ENCODE assay signal across 24 cellular contexts in the genomic region with DNA sequence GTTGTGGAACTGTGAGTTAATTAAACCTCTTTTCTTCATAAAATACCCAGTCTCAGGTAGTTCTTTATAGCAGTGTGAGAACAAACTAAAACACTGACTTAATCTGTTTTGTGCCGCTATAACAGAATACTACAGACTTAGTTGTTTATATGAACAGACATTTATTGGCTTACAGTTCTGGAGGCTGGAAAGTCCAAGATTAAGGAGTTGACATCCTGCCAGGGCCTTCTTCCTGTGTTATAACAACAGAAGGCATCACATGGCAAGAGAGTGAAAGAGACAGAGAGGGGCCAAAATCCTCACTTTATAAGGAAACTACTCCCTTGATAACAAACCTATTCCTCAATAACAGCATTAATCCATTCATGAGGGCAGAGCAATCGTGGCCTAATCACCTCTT. TPM values are rescaled to one million over a fixed set of nuclear protein-coding genes. Genes with fewer than 3 reads are reported as not detected.
DNase-seq lines count a peak whose midpoint lies in the region; ATAC-seq and TF ChIP-seq lines count a peak whose summit lies in the region.
"Had no signal": no experiment of that assay in that cellular context is flagged by ENCODE, and none has a peak within 500 bp of the region (broad histone marks: within the 10 kb centered on the region; RNA-seq: fewer than 3 reads in every experiment).

No MANE protein-coding gene starts in this region.

- 53 to 67% methylated on average over 2 of the region's 2 CpGs for WGBS in sigmoid colon, 2 donors

- intact Hi-C loops in sigmoid colon (cut with DNase I), result no loop called here

- TF ChIP-seq CTCF in fibroblast of villous mesenchyme (IDR thresholded peaks at IDR 0.05; ENCODE audit: insufficient read depth, low read depth, low read length) (no peak), sigmoid colon (IDR thresholded peaks at IDR 0.05) (no peak)

- ATAC-seq in GM18511 (IDR thresholded peaks at IDR 0.05; ENCODE audit: unreplicated experiment), result no peak
- ATAC-seq: mucosa of descending colon, sciatic nerve had no signal

- no peak overlapping the region for H3K4me3 ChIP-seq in fibroblast of villous mesenchyme (ENCODE audit: low read depth, low read length)
- H3K4me3 ChIP-seq in sigmoid colon, result peak overlapping the region in 1 of 4 donors; percentile 11
- H3K4me3 ChIP-seq: mucosa of descending colon, Peyer's patch had no signal

- no peak for TF ChIP-seq POLR2A in sigmoid colon (IDR thresholded peaks at IDR 0.05)

- TF ChIP-seq EP300 in sigmoid colon (IDR thresholded peaks at IDR 0.05), result peak in 1 of 4 donors; percentile 31

- H3K27ac ChIP-seq in sigmoid colon, result peak overlapping the region in 3 of 4 donors; percentile 60 to 74 (median 64)
- H3K27ac ChIP-seq: Peyer's patch had no signal

- H3K36me3 ChIP-seq in sigmoid colon, result no peaks in the 10 kb centered on the region
- H3K36me3 ChIP-seq: Peyer's patch had no signal

- peaks cover 0 to 24% (median 16%) of the 10 kb centered on the region in 4 donors for H3K4me1 ChIP-seq in sigmoid colon
- H3K4me1 ChIP-seq: Peyer's patch had no signal

- H3K27me3 ChIP-seq in sigmoid colon, result no peaks in the 10 kb centered on the region
- H3K27me3 ChIP-seq: Peyer's patch had no signal

- H3K9me3 ChIP-seq in sigmoid colon, result no peaks in the 10 kb centered on the region
- H3K9me3 ChIP-seq: mucosa of descending colon, Peyer's patch had no signal

- DNase-seq in HCEC 1CT, result peak; percentile 18
- DNase-seq in astrocyte of the hippocampus (ENCODE audit: low read depth, low spot score), result peak; percentile 4
- DNase-seq in fibroblast of villous mesenchyme (ENCODE audit: low read depth), result peak; percentile 34
- DNase-seq in sigmoid colon, result peak; percentile 85
- DNase-seq in AG08396 (ENCODE audit: low spot score), result no peak
- no peak for DNase-seq in activated T-cell treated with anti-CD3 and anti-CD28 coated beads for 4 hours
- DNase-seq in activated CD8-positive, alpha-beta memory T cell treated with anti-CD3 and anti-CD28 coated beads, Interleukin-2, amount 50 U/mL, for 48 hours, result no peak
- DNase-seq: activated CD4-positive, alpha-beta memory T cell treated with anti-CD3 and anti-CD28 coated beads, Interleukin-2, amount 10 ng/mL, durations not matched to agents 7 days and 5 days; activated gamma-delta T cell treated with Interleukin-2 at 50 U/mL for 16 hours; CD4-positive, CD25-positive, alpha-beta regulatory T cell; dermis blood vessel endothelial cell; hippocampal formation; immature natural killer cell; KBM-7; MV-4-11; NCI-H524 treated with DMSO at 0.1 percent for 48 hours; Peyer's patch; SIG-M5; stimulated activated CD4-positive, alpha-beta T cell treated with anti-CD3 and anti-CD28 coated beads, Interleukin-15, amount 100 ng/mL, for 24 hours had no signal

RNA-seq across cellular contexts. Expression of a gene that starts 42.5 kb away (rescaled TPM):
- total RNA-seq in fibroblast of villous mesenchyme (under 0.01 TPM in 2 replicates), sigmoid colon (10 to 100 TPM in 3 of 4 donors, 1 to 10 TPM in 1; 9.1 to 28.5 (median 19.4) TPM)
- polyA plus RNA-seq in sigmoid colon, result under 1 TPM in 2 of 3 donors, not detected in 1; 0.60 to 0.79 TPM
- total RNA-seq: activated CD4-positive, alpha-beta memory T cell treated with anti-CD3 and anti-CD28 coated beads, Interleukin-2, amount 10 ng/mL, durations not matched to agents 7 days and 5 days; CD4-positive, CD25-positive, alpha-beta regulatory T cell; dermis blood vessel endothelial cell; HT1080; sciatic nerve had no signal
- polyA plus RNA-seq: liver had no signal

Comparison
In these comparisons a context has a peak if more than half of its experiments do, and no peak if none do; other contexts are left out.
1. DNase-seq: peak in HCEC 1CT (single experiment), astrocyte of the hippocampus (single experiment), fibroblast of villous mesenchyme (single experiment) and sigmoid colon (single experiment); none in AG08396 (single experiment), activated T-cell treated with anti-CD3 and anti-CD28 coated beads for 4 hours (single experiment) and activated CD8-positive, alpha-beta memory T cell treated with anti-CD3 and anti-CD28 coated beads, Interleukin-2, amount 50 U/mL, for 48 hours (single experiment).
2. RNA of a gene that starts 42.5 kb away (total RNA-seq): 9.1 to 28.5 TPM in sigmoid colon; under 0.01 TPM in fibroblast of villous mesenchyme; every median in the first group is over 10 times any median in the second.